In genomic region chr1:46723901-46724300, GRCh38 we compare ENCODE assay signal across 23 cellular contexts. TPM values are rescaled to one million over a fixed set of nuclear protein-coding genes. Genes with fewer than 3 reads are reported as not detected.
A peak's percentile ranks its signal among the peaks of the same experiment; 100 is the strongest.
DNase-seq lines count a peak whose midpoint lies in the region; ATAC-seq and TF ChIP-seq lines count a peak whose summit lies in the region.
"Had no signal": no experiment of that assay in that cellular context is flagged by ENCODE, and none has a peak within 500 bp of the region (broad histone marks: within the 10 kb centered on the region; RNA-seq: fewer than 3 reads in every experiment).

No MANE protein-coding gene starts in this region.

- no peak overlapping the region for H3K9ac ChIP-seq in SK-N-SH

- no peak overlapping the region for H3K4me2 ChIP-seq in SK-N-SH

- H2AFZ ChIP-seq in SK-N-SH (ENCODE audit: low read depth) = no peak overlapping the region

- H3K4me1 ChIP-seq in heart right ventricle = peaks cover 0 to 33% (median 16%) of the 10 kb centered on the region in 9 donors
- H3K4me1 ChIP-seq in SK-N-SH (ENCODE audit: control insufficient read depth in 1 of 2, insufficient read depth in 2 of 2, low read depth in 1 of 2, low read length in 1 of 2) = peaks cover 4 to 5% of the 10 kb centered on the region in 2 experiments; a peak in 3 of 4 replicates
- H3K4me1 ChIP-seq: BE2C had no signal

- H3K27me3 ChIP-seq in heart right ventricle (peaks cover 0 to 29% (median 12%) of the 10 kb centered on the region in 7 donors), SK-N-SH (ENCODE audit: insufficient read depth) (no peaks in the 10 kb centered on the region; the same call in 1 of the 2 replicates)
- H3K27me3 ChIP-seq: BE2C had no signal

- DNase-seq in NCI-H1417 (lab: John Stamatoyannopoulos, UW) = peak in 2 of 3 experiments; percentile 15 to 16
- DNase-seq in NCI-H1417 treated with DMSO at 0.1 percent for 48 hours (lab: John Stamatoyannopoulos, UW) = no peak
- peak in 1 of 2 donors; percentile 11 for DNase-seq in heart right ventricle
- DNase-seq in left cardiac atrium = no peak
- DNase-seq in endothelial cell (ENCODE audit: low spot score) = peak; percentile 62
- DNase-seq in pulmonary artery endothelial cell (ENCODE audit: low read depth, low spot score) = peak; percentile 29
- no peak for DNase-seq in SK-N-SH
- DNase-seq: ACHN, BE2C, DMS153, NCI-H1048, NCI-H1436 treated with DMSO at 0.1 percent for 48 hours, NCI-H2029, NCI-H2171, NCI-H226, NCI-H524, NCI-H82, RPMI8226, SHP77 had no signal

- WGBS in heart right ventricle, 2 donors = 49 to 67% methylated on average over 4 of the region's 4 CpGs
- WGBS in SK-N-SH (ENCODE audit: low lambda C conversion rate) = 84% methylated on average over 4 of the region's 4 CpGs

- TF ChIP-seq CTCF in heart right ventricle (IDR thresholded peaks at IDR 0.05) (no peak), endothelial cell (IDR thresholded peaks at IDR 0.05; ENCODE audit: unreplicated experiment) (no peak), SK-N-SH (IDR thresholded peaks at IDR 0.05) (no peak)

- no peaks in the 10 kb centered on the region for H3K79me2 ChIP-seq in SK-N-SH (ENCODE audit: insufficient read depth)

- no peaks in the 10 kb centered on the region for H3K9me3 Mint-ChIP-seq in endothelial cell (ENCODE audit: unreplicated experiment)

- H3K36me3 ChIP-seq in heart right ventricle (no peaks in the 10 kb centered on the region), SK-N-SH (replicated peaks in 1 of 2; ENCODE audit: control insufficient read depth in 1 of 2, insufficient read depth in 2 of 2, low read length in 1 of 2) (no peaks in the 10 kb centered on the region)
- H3K36me3 ChIP-seq: BE2C had no signal

- CTCF ChIA-PET in SK-N-SH (lab: Yijun Ruan, JAX) = interaction anchor here (0.8 to 3.1 kb wide), 12 partner anchors 9 to 317 kb away, joined by 3 to 25 read pairs (median 7); no protein-coding TSS in a partner anchor

- ATAC-seq in heart right ventricle (peak in 3 of 8 donors; percentile 5 to 46 (median 8)), left cardiac atrium (no peak), HG02981 (IDR thresholded peaks at IDR 0.05; ENCODE audit: unreplicated experiment) (no peak)

- H3K27ac ChIP-seq in heart right ventricle (peak overlapping the region in 7 of 10 donors; percentile 19 to 77 (median 32)), SK-N-SH (ENCODE audit: low read depth in 2 of 2, low read length in 1 of 2) (no peak overlapping the region)
- H3K27ac ChIP-seq: 22Rv1 had no signal

- H3K4me3 ChIP-seq in heart right ventricle (no peak overlapping the region), SK-N-SH (ENCODE audit: low read depth in 2 of 2, low read length in 1 of 2) (no peak overlapping the region)

- H4K20me1 ChIP-seq in SK-N-SH (ENCODE audit: insufficient read depth) = no peaks in the 10 kb centered on the region

- H3K9me2 ChIP-seq in SK-N-SH = no peaks in the 10 kb centered on the region

- TF ChIP-seq RAD21 in SK-N-SH (IDR thresholded peaks at IDR 0.05; ENCODE audit: low read length) = no peak

- no peaks in the 10 kb centered on the region for H3F3A ChIP-seq in SK-N-SH (replicated peaks; ENCODE audit: insufficient read depth)

- intact Hi-C loops in heart right ventricle (cut with DNase I) = loop anchor here in 9 of 10 donors (2.0 to 10.0 kb wide), 10 partner anchors 97 to 317 kb away; a partner anchor contains a TSS
- intact Hi-C loops in left cardiac atrium (cut with DNase I) = loop anchor here (2.0 to 10.0 kb wide), 2 partner anchors 189 to 191 kb away; a partner anchor contains a TSS

- peaks cover 9% of the 10 kb centered on the region for H3K36me3 Mint-ChIP-seq in endothelial cell (ENCODE audit: low read depth, unreplicated experiment)
- H3K36me3 Mint-ChIP-seq: CD14-positive monocyte had no signal

- H3K27me3 Mint-ChIP-seq in endothelial cell (ENCODE audit: unreplicated experiment) = peaks cover 4% of the 10 kb centered on the region

- H3K27ac Mint-ChIP-seq in endothelial cell (ENCODE audit: unreplicated experiment) = peak overlapping the region; percentile 95
- H3K27ac Mint-ChIP-seq: CD14-positive monocyte had no signal

- H3K9me3 ChIP-seq in heart right ventricle = no peaks in the 10 kb centered on the region
- no peaks in the 10 kb centered on the region for H3K9me3 ChIP-seq in SK-N-SH
- H3K9me3 ChIP-seq: BE2C had no signal

- POLR2A ChIA-PET in SK-N-SH (lab: Yijun Ruan, JAX) = no interaction called here

- peaks cover 57% of the 10 kb centered on the region for H3K4me1 Mint-ChIP-seq in endothelial cell (ENCODE audit: unreplicated experiment)

- no peak for TF ChIP-seq EP300 in SK-N-SH (IDR thresholded peaks at IDR 0.05; ENCODE audit: borderline replicate concordance in 1 of 2, low read depth in 1 of 2, low read length in 1 of 2)

- no peak overlapping the region for H3K4me3 Mint-ChIP-seq in endothelial cell (ENCODE audit: unreplicated experiment)
- H3K4me3 Mint-ChIP-seq: CD14-positive monocyte had no signal

TF ChIP-seq in SK-N-SH, 30 proteins besides CTCF, POLR2A, EP300 and RAD21:
- TF ChIP-seq TAF1 (IDR thresholded peaks at IDR 0.05; ENCODE audit: borderline replicate concordance, low read depth, low read length) = no peak
- TF ChIP-seq TCF12 (IDR thresholded peaks at IDR 0.05) = no peak
- no peak for TF ChIP-seq EZH2phosphoT487 (IDR thresholded peaks at IDR 0.05; ENCODE audit: borderline replicate concordance, low read depth)
- no peak for TF ChIP-seq RFX5 (IDR thresholded peaks at IDR 0.05; ENCODE audit: low read length)
- TF ChIP-seq GABPA (IDR thresholded peaks at IDR 0.05; ENCODE audit: low read depth) = no peak
- TF ChIP-seq YY1 (IDR thresholded peaks at IDR 0.05; ENCODE audit: low read depth) = no peak
- TF ChIP-seq FOSL2 (IDR thresholded peaks at IDR 0.05; ENCODE audit: borderline replicate concordance, low read depth) = no peak
- no peak for TF ChIP-seq FOXM1 (IDR thresholded peaks at IDR 0.05; ENCODE audit: low read depth)
- TF ChIP-seq NRF1 (IDR thresholded peaks at IDR 0.05; ENCODE audit: low read depth, low read length) = no peak
- TF ChIP-seq RXRA (IDR thresholded peaks at IDR 0.05; ENCODE audit: borderline replicate concordance, low read depth) = no peak
- TF ChIP-seq ELF1 (IDR thresholded peaks at IDR 0.05) = no peak
- TF ChIP-seq MEF2A (IDR thresholded peaks at IDR 0.05; ENCODE audit: borderline replicate concordance, low read depth) = no peak
- no peak for TF ChIP-seq NFIC (IDR thresholded peaks at IDR 0.05; ENCODE audit: borderline replicate concordance)

RNA-seq across cellular contexts. Expression of gene EFCAB14, which starts 5.0 kb away (rescaled TPM):
- total RNA-seq in heart right ventricle (10 to 100 TPM; 46.0 to 74.5 (median 63.2) TPM), left cardiac atrium (10 to 100 TPM; 66.1 to 72.4 TPM), endothelial cell (ENCODE audit: unreplicated experiment) (325 TPM), pulmonary artery endothelial cell (43.6 and 44.2 TPM in 2 replicates)
- polyA plus RNA-seq in heart right ventricle (10 to 100 TPM; 11.0 to 19.9 TPM), SK-N-SH (2012; rRNA removed) (13.6 and 20.0 TPM in 2 replicates)
- polyA plus RNA-seq in SK-N-SH (2012; cell fraction: cytosol; rRNA removed) = 20.4 and 21.8 TPM in 2 replicates
- 12.8 and 21.3 TPM in 2 replicates for polyA plus RNA-seq in SK-N-SH (2012; cell fraction: nucleus; rRNA removed)

RNA-seq across cellular contexts. Expression of gene TEX38, which starts 52.2 kb away (rescaled TPM):
- total RNA-seq in heart right ventricle (not detected), left cardiac atrium (under 1 TPM in 1 of 2 donors, not detected in 1; 0.35 TPM), endothelial cell (ENCODE audit: unreplicated experiment) (not detected), pulmonary artery endothelial cell (not detected in 2 replicates)
- polyA plus RNA-seq in heart right ventricle (not detected), SK-N-SH (2012; rRNA removed) (0.07 and 0.24 TPM in 2 replicates)
- polyA plus RNA-seq in SK-N-SH (2012; cell fraction: cytosol; rRNA removed) = not detected in 2 replicates
- 0.61 and 0.65 TPM in 2 replicates for polyA plus RNA-seq in SK-N-SH (2012; cell fraction: nucleus; rRNA removed)
- total RNA-seq: SK-MEL-5 had no signal
- polyA plus RNA-seq: CD14-positive monocyte had no signal

RNA-seq across cellular contexts. Expression of gene ATPAF1, which starts 55.7 kb away (rescaled TPM):
- total RNA-seq in heart right ventricle (100 to 1,000 TPM; 157 to 271 (median 209) TPM), left cardiac atrium (100 to 1,000 TPM; 134 to 137 TPM), endothelial cell (ENCODE audit: unreplicated experiment) (29.8 TPM), pulmonary artery endothelial cell (31.1 and 39.7 TPM in 2 replicates)
- polyA plus RNA-seq in heart right ventricle (100 to 1,000 TPM in 1 of 2 donors, 10 to 100 TPM in 1; 80.5 to 196 TPM), SK-N-SH (2012; rRNA removed) (39.9 and 51.0 TPM in 2 replicates)
- polyA plus RNA-seq in SK-N-SH (2012; cell fraction: cytosol; rRNA removed) = 55.6 and 57.4 TPM in 2 replicates
- 19.7 and 32.5 TPM in 2 replicates for polyA plus RNA-seq in SK-N-SH (2012; cell fraction: nucleus; rRNA removed)

Comparison
In these comparisons a context has a peak if more than half of its experiments do, and no peak if none do; other contexts are left out.
1. DNase-seq: peak in NCI-H1417 (2 of 3), endothelial cell (single experiment) and pulmonary artery endothelial cell (single experiment); none in NCI-H1417 treated with DMSO at 0.1 percent for 48 hours (single experiment), left cardiac atrium (single experiment) and SK-N-SH (single experiment).
2. H3K27ac ChIP-seq: peak in heart right ventricle (7 of 10); none in SK-N-SH (0 of 2).